ENCODE assay signal across 9 cellular contexts in the genomic region with DNA sequence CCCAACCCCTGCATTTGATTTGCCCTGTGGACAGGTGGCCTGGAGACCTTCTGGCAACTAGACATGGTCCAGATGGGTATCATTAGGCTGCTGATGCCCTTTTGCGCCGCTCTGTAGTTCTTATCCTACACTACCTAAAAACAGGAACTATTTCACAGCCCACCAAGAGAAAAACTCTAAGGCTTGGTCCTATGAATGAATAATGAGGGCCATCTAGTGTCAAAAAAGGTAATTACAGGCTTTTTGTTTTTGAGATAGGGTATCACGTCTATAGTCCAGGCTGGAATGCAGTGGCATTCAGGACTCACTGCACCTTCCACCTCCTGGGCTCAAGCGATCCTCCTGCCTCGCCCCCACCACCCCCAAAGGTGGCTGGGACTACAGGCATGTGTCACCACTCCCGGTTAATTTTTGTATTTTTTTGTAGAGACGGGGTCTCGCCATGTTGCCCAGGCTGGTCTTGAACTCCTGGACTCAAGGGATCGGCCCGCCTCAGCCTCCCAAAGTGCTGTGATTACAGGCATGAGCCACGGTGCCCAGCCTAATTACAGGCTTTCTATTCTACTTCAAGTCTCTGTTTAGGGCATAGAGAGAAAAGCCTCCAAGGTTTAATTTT. TPM values are rescaled to one million over a fixed set of nuclear protein-coding genes. Genes with fewer than 3 reads are reported as not detected.
DNase-seq lines count a peak whose midpoint lies in the region; TF ChIP-seq lines count a peak whose summit lies in the region.
"Had no signal": no experiment of that assay in that cellular context is flagged by ENCODE, and none has a peak within 500 bp of the region (broad histone marks: within the 10 kb centered on the region; RNA-seq: fewer than 3 reads in every experiment).

No MANE protein-coding gene starts in this region.

- no peaks in the 10 kb centered on the region for H3K9me3 ChIP-seq in prostate gland
- H3K9me3 ChIP-seq: SJSA1 had no signal

- TF ChIP-seq CTCF in WI38 (IDR thresholded peaks at IDR 0.05; ENCODE audit: low read depth, low read length) (peak; percentile 56), prostate gland (IDR thresholded peaks at IDR 0.05) (peak; percentile 38 to 75 (median 68))

- 46% methylated on average over 11 of the region's 11 CpGs for WGBS in prostate gland

- intact Hi-C loops in prostate gland (cut with DNase I), result loop anchor here (2.0 to 10.0 kb wide), 2 partner anchors 121 to 225 kb away; no protein-coding TSS in a partner anchor

- peak; percentile 33 for DNase-seq in DMS 273 treated with DMSO at 0.1 percent for 48 hours (lab: John Stamatoyannopoulos, UW)
- DNase-seq in H4 (ENCODE audit: low spot score), result peak; percentile 45
- DNase-seq in NCI-H2171 treated with DMSO at 0.1 percent for 48 hours (lab: John Stamatoyannopoulos, UW), result peak; percentile 74
- DNase-seq in glomerular endothelial cell (ENCODE audit: extremely low read depth, low read depth, low spot score), result peak; percentile 69
- DNase-seq in prostate gland (ENCODE audit: low spot score), result no peak
- DNase-seq in stimulated activated CD4-positive, alpha-beta T cell treated with anti-CD3 and anti-CD28 coated beads, Interleukin-4, amount 100 ng/mL, for 1 hour, result no peak
- no peak for DNase-seq in stimulated activated CD4-positive, alpha-beta T cell treated with anti-CD3 and anti-CD28 coated beads, Interleukin-4, amount 100 ng/mL, for 4 hours

- no peaks in the 10 kb centered on the region for H3K4me1 ChIP-seq in prostate gland (replicated peaks)

- H3K27me3 ChIP-seq in prostate gland (replicated peaks; ENCODE audit: insufficient read depth), result no peaks in the 10 kb centered on the region
- H3K27me3 ChIP-seq: SJSA1 had no signal

- H3K4me3 ChIP-seq in WI38 (ENCODE audit: low read depth, low read length) (no peak overlapping the region), prostate gland (no peak overlapping the region)
- H3K4me3 ChIP-seq: SJSA1 had no signal

- no peak overlapping the region for H3K27ac ChIP-seq in prostate gland
- H3K27ac ChIP-seq: SJSA1 had no signal

- no peak for TF ChIP-seq POLR2A in prostate gland (IDR thresholded peaks at IDR 0.05)

- H3K36me3 ChIP-seq in prostate gland, result peaks cover 3 to 5% of the 10 kb centered on the region in 2 donors

RNA-seq across cellular contexts. Expression of gene COIL, which starts 20.9 kb away (rescaled TPM):
- 20.2 and 23.0 TPM in 2 replicates for total RNA-seq in H4 (2014; rRNA removed; shearing (Covaris generic))
- 12.3 and 15.3 TPM in 2 replicates for total RNA-seq in glomerular endothelial cell
- total RNA-seq in prostate gland, result 10 to 100 TPM; 14.8 to 22.3 TPM

RNA-seq across cellular contexts. Expression of gene TRIM25, which starts 26.1 kb away (rescaled TPM):
- 23.8 and 25.9 TPM in 2 replicates for total RNA-seq in H4 (2014; rRNA removed; shearing (Covaris generic))
- total RNA-seq in glomerular endothelial cell, result 60.1 and 68.6 TPM in 2 replicates
- total RNA-seq in prostate gland, result 10 to 100 TPM; 28.7 to 49.0 TPM

RNA-seq across cellular contexts. Expression of gene SCPEP1, which starts 38.0 kb away (rescaled TPM):
- total RNA-seq in H4 (2014; rRNA removed; shearing (Covaris generic)), result 156 and 191 TPM in 2 replicates
- total RNA-seq in glomerular endothelial cell (42.2 and 47.3 TPM in 2 replicates), prostate gland (100 to 1,000 TPM; 103 to 182 TPM)

Comparison
In these comparisons a context has a peak if more than half of its experiments do, and no peak if none do; other contexts are left out.
1. DNase-seq: peak in DMS 273 treated with DMSO at 0.1 percent for 48 hours (single experiment), H4 (single experiment), NCI-H2171 treated with DMSO at 0.1 percent for 48 hours (single experiment) and glomerular endothelial cell (single experiment); none in prostate gland (single experiment), stimulated activated CD4-positive, alpha-beta T cell treated with anti-CD3 and anti-CD28 coated beads, Interleukin-4, amount 100 ng/mL, for 1 hour (single experiment) and stimulated activated CD4-positive, alpha-beta T cell treated with anti-CD3 and anti-CD28 coated beads, Interleukin-4, amount 100 ng/mL, for 4 hours (0 of 2).